In genomic region chr11:7688238-7688826, GRCh38 we compare ENCODE assay signal across 9 cellular contexts. TPM values are rescaled to one million over a fixed set of nuclear protein-coding genes. Genes with fewer than 3 reads are reported as not detected.
A peak's percentile ranks its signal among the peaks of the same experiment; 100 is the strongest.
DNase-seq lines count a peak whose midpoint lies in the region; ATAC-seq and TF ChIP-seq lines count a peak whose summit lies in the region.
"Had no signal": no experiment of that assay in that cellular context is flagged by ENCODE, and none has a peak within 500 bp of the region (broad histone marks: within the 10 kb centered on the region; RNA-seq: fewer than 3 reads in every experiment).

No MANE protein-coding gene starts in this region.

- H3K9ac ChIP-seq in mammary epithelial cell (ENCODE audit: insufficient read depth, low read length): no peak overlapping the region
- no peak overlapping the region for H3K9ac ChIP-seq in mesenchymal stem cell (ENCODE audit: low read length)

- no peak overlapping the region for H2BK120ac ChIP-seq in mesenchymal stem cell (ENCODE audit: low read depth, low read length)

- H3K4me1 ChIP-seq in mammary epithelial cell (ENCODE audit: insufficient read depth, low read length) (peaks cover 9% of the 10 kb centered on the region), mesenchymal stem cell (ENCODE audit: control insufficient read depth, insufficient read depth, low read depth, low read length) (no peaks in the 10 kb centered on the region)

- in situ Hi-C loops in mammary epithelial cell (cut with MboI; ENCODE audit: low sequenced_read_pairs in 2 of 2): loop anchor here in 1 of 2 donors (25.0 kb wide), 1 partner anchor 601 kb away; the partner anchor contains the start of gene RBMXL2

- H3K27ac ChIP-seq in mammary epithelial cell (ENCODE audit: insufficient read depth, low read depth, low read length): no peak overlapping the region
- no peak overlapping the region for H3K27ac ChIP-seq in mesenchymal stem cell (ENCODE audit: low read length, poor library complexity, severe bottlenecking)

- H2BK5ac ChIP-seq in mesenchymal stem cell (ENCODE audit: low read depth, low read length, poor library complexity, severe bottlenecking): no peak overlapping the region

- H3K14ac ChIP-seq in mesenchymal stem cell (ENCODE audit: low read length in 2 of 2): no peak overlapping the region

- no peak overlapping the region for H4K8ac ChIP-seq in mesenchymal stem cell (ENCODE audit: low read length)

- CTCF ChIA-PET in mammary epithelial cell (lab: Charles Lee; ENCODE audit: low non-redundant PET): no interaction called here

- H3K4me2 ChIP-seq in mammary epithelial cell (ENCODE audit: insufficient read depth, low read depth, low read length) (no peak overlapping the region), mesenchymal stem cell (ENCODE audit: low read length, poor library complexity, severe bottlenecking) (no peak overlapping the region)

- dilution Hi-C loops in mammary epithelial cell (cut with HindIII; ENCODE audit: low sequenced_read_pairs): no loop called here

- H2BK15ac ChIP-seq in mesenchymal stem cell (ENCODE audit: low read depth, poor library complexity, severe bottlenecking): no peak overlapping the region

- no peaks in the 10 kb centered on the region for H4K20me1 ChIP-seq in mammary epithelial cell (ENCODE audit: insufficient read depth, low read length)

- BruUV-seq in mammary epithelial cell (replicated peaks; lab: Mats Ljungman, UMichigan): no TSS peak

- H3K4ac ChIP-seq in mesenchymal stem cell (ENCODE audit: low read depth in 1 of 2, low read length in 2 of 2): no peak overlapping the region

- TF ChIP-seq CTCF in mammary epithelial cell (conservative IDR thresholded peaks at IDR 0.05 in 1 of 2, IDR thresholded peaks at IDR 0.05 in 1 of 2; ENCODE audit: extremely low read depth in 1 of 2, insufficient read depth in 1 of 2, low read depth in 1 of 2, low read length in 2 of 2): peak; percentile 78 to 83

- H4K91ac ChIP-seq in mesenchymal stem cell (ENCODE audit: low read length): no peak overlapping the region

- 12% methylated on average over 4 of the region's 4 CpGs for WGBS in mammary epithelial cell (ENCODE audit: low coverage, missing lambda C conversion rate)
- 0% methylated on average over 2 of the region's 4 CpGs for WGBS in mesenchymal stem cell

- intact Hi-C loops in mammary epithelial cell (cut with micrococcal nuclease): loop anchor here (1.0 to 10.0 kb wide), 4 partner anchors 117 to 1454 kb away; partner anchors contain the start of genes CNGA4, FHIP1B and PPFIBP2

- H3K36me3 ChIP-seq in mammary epithelial cell (ENCODE audit: insufficient read depth, low read length) (no peaks in the 10 kb centered on the region), mesenchymal stem cell (ENCODE audit: control insufficient read depth in 1 of 2, insufficient read depth in 2 of 2, low read depth in 1 of 2, low read length in 2 of 2) (no peaks in the 10 kb centered on the region)

- no peaks in the 10 kb centered on the region for H3K79me1 ChIP-seq in mesenchymal stem cell (replicated peaks; ENCODE audit: low read length, poor library complexity, severe bottlenecking)

- no peak overlapping the region for H3K23ac ChIP-seq in mesenchymal stem cell (ENCODE audit: low read length in 2 of 2)

- peak; percentile 56 for DNase-seq in EH (ENCODE audit: low read depth)
- DNase-seq in NCI-H1105 (lab: John Stamatoyannopoulos, UW): peak; percentile 8
- peak; percentile 20 for DNase-seq in mammary epithelial cell
- DNase-seq in mesenchymal stem cell: peak; percentile 51
- no peak for DNase-seq in globus pallidus (ENCODE audit: low spot score)
- no peak for DNase-seq in A172 (ENCODE audit: low spot score)
- DNase-seq in stimulated activated CD4-positive, alpha-beta T cell treated with anti-CD3 and anti-CD28 coated beads, Interleukin-4, amount 100 ng/mL, for 4 hours: no peak
- DNase-seq: left cardiac atrium had no signal

- H3K18ac ChIP-seq in mesenchymal stem cell (ENCODE audit: low read depth in 1 of 2, low read length in 2 of 2): no peak overlapping the region

- no peak overlapping the region for H2BK12ac ChIP-seq in mesenchymal stem cell (ENCODE audit: low read length in 2 of 2)

- H2AK5ac ChIP-seq in mesenchymal stem cell (ENCODE audit: low read length, severe bottlenecking): no peak overlapping the region

- no peak overlapping the region for H3K4me3 ChIP-seq in mammary epithelial cell (replicated peaks in 1 of 3; ENCODE audit: insufficient read depth in 1 of 3, low read depth in 2 of 3, low read length in 3 of 3)
- H3K4me3 ChIP-seq in mesenchymal stem cell (ENCODE audit: insufficient read depth in 1 of 2, low read depth in 1 of 2, low read length in 2 of 2): no peak overlapping the region

- H2AFZ ChIP-seq in mammary epithelial cell (ENCODE audit: low read depth, low read length) (no peak overlapping the region), mesenchymal stem cell (ENCODE audit: low read depth, low read length) (no peak overlapping the region)

- no peaks in the 10 kb centered on the region for H3K27me3 ChIP-seq in mammary epithelial cell (ENCODE audit: insufficient read depth, low read length)
- peaks cover 20 to 24% of the 10 kb centered on the region in 2 experiments for H3K27me3 ChIP-seq in mesenchymal stem cell (ENCODE audit: control insufficient read depth in 1 of 2, insufficient read depth in 1 of 2, low read length in 2 of 2)

- H3K79me2 ChIP-seq in mammary epithelial cell (ENCODE audit: insufficient read depth, low read length): no peaks in the 10 kb centered on the region

- ATAC-seq in GM21423 (IDR thresholded peaks at IDR 0.05; ENCODE audit: unreplicated experiment): peak; percentile 67

- H3K9me3 ChIP-seq in mammary epithelial cell (replicated peaks; ENCODE audit: insufficient read depth, low read length) (no peaks in the 10 kb centered on the region), mesenchymal stem cell (ENCODE audit: control insufficient read depth, low read length) (no peaks in the 10 kb centered on the region)

RNA-seq across cellular contexts. Expression of gene CYB5R2, which starts 15.0 kb away (rescaled TPM):
- 10 to 100 TPM; 11.3 to 17.6 TPM for total RNA-seq in mammary epithelial cell
- 12.3 TPM for polyA plus RNA-seq in mammary epithelial cell
- polyA minus RNA-seq in mammary epithelial cell: 23.6 TPM
- 16.5 TPM for polyA plus RNA-seq in mesenchymal stem cell (2013, experiment 1 of 2)
- polyA plus RNA-seq in mesenchymal stem cell (2013, experiment 2 of 2): 18.1 TPM
- total RNA-seq in A172 (2014; rRNA removed; shearing (Covaris generic)): not detected in 2 replicates

RNA-seq across cellular contexts. Expression of gene OVCH2, which starts 17.9 kb away (rescaled TPM):
- total RNA-seq in mammary epithelial cell: 10 to 100 TPM in 1 of 2 donors, 1 to 10 TPM in 1; 9.0 to 12.9 TPM
- polyA plus RNA-seq in mammary epithelial cell: 0.87 TPM
- not detected for polyA minus RNA-seq in mammary epithelial cell
- not detected for polyA plus RNA-seq in mesenchymal stem cell (2013, experiment 1 of 2)
- not detected for polyA plus RNA-seq in mesenchymal stem cell (2013, experiment 2 of 2)
- total RNA-seq in A172 (2014; rRNA removed; shearing (Covaris generic)): not detected in 2 replicates
- total RNA-seq: left cardiac atrium had no signal

Comparison
In these comparisons a context has a peak if more than half of its experiments do, and no peak if none do; other contexts are left out.
1. DNase-seq: peak in EH (single experiment), NCI-H1105 (single experiment), mammary epithelial cell (single experiment) and mesenchymal stem cell (single experiment); none in globus pallidus (single experiment), A172 (single experiment) and stimulated activated CD4-positive, alpha-beta T cell treated with anti-CD3 and anti-CD28 coated beads, Interleukin-4, amount 100 ng/mL, for 4 hours (0 of 2).
2. RNA of gene CYB5R2, which starts 15.0 kb away (total RNA-seq): 11.3 to 17.6 TPM in mammary epithelial cell; not detected in A172; every median in the first group is over 10 times any median in the second.
3. RNA of gene OVCH2, which starts 17.9 kb away (total RNA-seq): 9.0 to 12.9 TPM in mammary epithelial cell; not detected in A172; every median in the first group is over 10 times any median in the second.